ENCODE assay signal across 10 cellular contexts in genomic region chr2:224945134-224945533, GRCh38.
DNase-seq lines count a peak whose midpoint lies in the region; ATAC-seq and TF ChIP-seq lines count a peak whose summit lies in the region.
"Had no signal": no experiment of that assay in that cellular context is flagged by ENCODE, and none has a peak within 500 bp of the region (broad histone marks: within the 10 kb centered on the region; RNA-seq: fewer than 3 reads in every experiment).

No MANE protein-coding gene starts in this region.

- H3K4me3 ChIP-seq in GM12865 (ENCODE audit: low read depth, low read length) (peak overlapping the region; percentile 76), mucosa of rectum (ENCODE audit: low read length in 2 of 2) (peak overlapping the region in 1 of 2 donors; percentile 67)
- H3K4me3 ChIP-seq: body of pancreas had no signal

- H3K4me3 Mint-ChIP-seq in activated CD4-positive, alpha-beta memory T cell treated with anti-CD3 and anti-CD28 coated beads, Interleukin-2, amount 10 ng/mL, durations not matched to agents 7 days and 5 days: peak overlapping the region; percentile 87

- H3K9me3 ChIP-seq in mucosa of rectum (ENCODE audit: control insufficient read depth in 2 of 2, low read length in 2 of 2): no peaks in the 10 kb centered on the region
- H3K9me3 ChIP-seq: body of pancreas had no signal

- CTCF ChIA-PET in activated CD4-positive, alpha-beta memory T cell treated with anti-CD3 and anti-CD28 coated beads, Interleukin-2, amount 10 ng/mL, durations not matched to agents 7 days and 5 days (lab: Charles Lee): interaction anchor here (1.3 to 3.9 kb wide), 3 partner anchors 8 to 57 kb away, joined by 4 to 22 read pairs (median 10); no protein-coding TSS in a partner anchor

- peak overlapping the region in 1 of 2 donors; percentile 48 for H3K9ac ChIP-seq in mucosa of rectum (ENCODE audit: low read depth in 1 of 2, low read length in 2 of 2)

- H3K36me3 Mint-ChIP-seq in activated CD4-positive, alpha-beta memory T cell treated with anti-CD3 and anti-CD28 coated beads, Interleukin-2, amount 10 ng/mL, durations not matched to agents 7 days and 5 days (ENCODE audit: low read depth): peaks cover 63% of the 10 kb centered on the region

- peaks cover 66% of the 10 kb centered on the region for H3K4me1 Mint-ChIP-seq in activated CD4-positive, alpha-beta memory T cell treated with anti-CD3 and anti-CD28 coated beads, Interleukin-2, amount 10 ng/mL, durations not matched to agents 7 days and 5 days

- H3K27me3 Mint-ChIP-seq in activated CD4-positive, alpha-beta memory T cell treated with anti-CD3 and anti-CD28 coated beads, Interleukin-2, amount 10 ng/mL, durations not matched to agents 7 days and 5 days: no peaks in the 10 kb centered on the region

- H3K27ac Mint-ChIP-seq in activated CD4-positive, alpha-beta memory T cell treated with anti-CD3 and anti-CD28 coated beads, Interleukin-2, amount 10 ng/mL, durations not matched to agents 7 days and 5 days: peak overlapping the region; percentile 94

- H3K4me1 ChIP-seq in mucosa of rectum (ENCODE audit: control insufficient read depth in 2 of 2, insufficient read depth in 2 of 2, low read length in 2 of 2): no peaks in the 10 kb centered on the region
- H3K4me1 ChIP-seq: body of pancreas had no signal

- no peak for DNase-seq in GM12865 (ENCODE audit: low read depth)
- no peak for DNase-seq in activated CD4-positive, alpha-beta memory T cell treated with anti-CD3 and anti-CD28 coated beads, Interleukin-2, amount 10 ng/mL, durations not matched to agents 7 days and 5 days
- no peak for DNase-seq in inferior parietal cortex (ENCODE audit: extremely low spot score)
- no peak for DNase-seq in activated CD4-positive, CD25-positive, alpha-beta regulatory T cell (lab: John Stamatoyannopoulos, UW)
- DNase-seq in NCI-H1048 (lab: John Stamatoyannopoulos, UW): no peak
- DNase-seq: body of pancreas, HFFc6 had no signal

- no peaks in the 10 kb centered on the region for H3K27me3 ChIP-seq in mucosa of rectum (ENCODE audit: control insufficient read depth in 2 of 2, insufficient read depth in 2 of 2, low read length in 2 of 2)
- H3K27me3 ChIP-seq: body of pancreas had no signal

- H3K27ac ChIP-seq in mucosa of rectum (ENCODE audit: low read depth in 2 of 2, low read length in 2 of 2): peak overlapping the region; percentile 48 to 71
- H3K27ac ChIP-seq: body of pancreas had no signal

- H3K36me3 ChIP-seq in mucosa of rectum (ENCODE audit: control insufficient read depth in 2 of 2, insufficient read depth in 2 of 2, low read length in 2 of 2): no peaks in the 10 kb centered on the region

- no peaks in the 10 kb centered on the region for H3K9me3 Mint-ChIP-seq in activated CD4-positive, alpha-beta memory T cell treated with anti-CD3 and anti-CD28 coated beads, Interleukin-2, amount 10 ng/mL, durations not matched to agents 7 days and 5 days
- H3K9me3 Mint-ChIP-seq: HFFc6 had no signal

- POLR2A ChIA-PET in activated CD4-positive, alpha-beta memory T cell treated with anti-CD3 and anti-CD28 coated beads, Interleukin-2, amount 10 ng/mL, durations not matched to agents 7 days and 5 days (lab: Charles Lee): interaction anchor here (1.3 to 19.5 kb wide), 12 partner anchors 8 to 108 kb away, joined by 3 to 546 read pairs (median 18); partner anchors contain the start of gene DOCK10

- TF ChIP-seq CTCF in GM12865 (IDR thresholded peaks at IDR 0.05; ENCODE audit: insufficient read depth, low read depth, low read length, missing control alignments): no peak

- ATAC-seq in GM21723 (IDR thresholded peaks at IDR 0.05; ENCODE audit: unreplicated experiment) (peak; percentile 26), HG03520 (IDR thresholded peaks at IDR 0.05; ENCODE audit: unreplicated experiment) (no peak)
- ATAC-seq: body of pancreas had no signal
